ENCODE assay signal across 8 cellular contexts in genomic region chr11:2929511-2929879, GRCh38. TPM values are rescaled to one million over a fixed set of nuclear protein-coding genes. Genes with fewer than 3 reads are reported as not detected.
A peak's percentile ranks its signal among the peaks of the same experiment; 100 is the strongest.
DNase-seq lines count a peak whose midpoint lies in the region; ATAC-seq and TF ChIP-seq lines count a peak whose summit lies in the region.

No MANE protein-coding gene starts in this region.

- peak overlapping the region; percentile 89 for H3K27ac ChIP-seq in C4-2B

- intact Hi-C loops in left ventricle myocardium superior (cut with micrococcal nuclease) = no loop called here

- no peak for TF ChIP-seq CTCF in C4-2B (conservative IDR thresholded peaks at IDR 0.05)

- ATAC-seq in left ventricle myocardium superior (peak; percentile 23), HG02678 (IDR thresholded peaks at IDR 0.05; ENCODE audit: unreplicated experiment) (no peak)

- DNase-seq in LHCN-M2 (ENCODE audit: low read depth) = peak; percentile 63
- peak; percentile 52 for DNase-seq in activated T-helper 9 cell treated with anti-CD3 and anti-CD28 coated beads, Interleukin-2, amount 50 U/mL, for 16 hours (ENCODE audit: low read depth)
- DNase-seq in left ventricle myocardium superior = peak; percentile 66
- peak; percentile 48 for DNase-seq in stimulated activated CD4-positive, alpha-beta T cell treated with anti-CD3 and anti-CD28 coated beads, Interleukin-12 subunit alpha, Interleukin-12 subunit beta, amount 100 ng/mL, for 4 hours
- no peak for DNase-seq in middle frontal gyrus (ENCODE audit: extremely low spot score, low spot score)
- no peak for DNase-seq in hippocampal formation (lab: John Stamatoyannopoulos, UW)

RNA-seq across cellular contexts. Expression of gene PHLDA2, which starts 0.3 kb away (rescaled TPM):
- total RNA-seq in LHCN-M2 (2014; rRNA removed) = 12.5 and 12.6 TPM in 2 replicates
- 52.5 TPM for polyA plus RNA-seq in LHCN-M2 (2012)
- 0.99 TPM for total RNA-seq in left ventricle myocardium superior

RNA-seq across cellular contexts. Expression of gene CDKN1C, which starts 43.9 kb away (rescaled TPM):
- total RNA-seq in LHCN-M2 (2014; rRNA removed) (0.45 and 2.5 TPM in 2 replicates), left ventricle myocardium superior (42.0 TPM)
- 1.4 TPM for polyA plus RNA-seq in LHCN-M2 (2012)

Comparison
In these comparisons a context has a peak if more than half of its experiments do, and no peak if none do; other contexts are left out.
1. DNase-seq: peak in LHCN-M2 (single experiment), activated T-helper 9 cell treated with anti-CD3 and anti-CD28 coated beads, Interleukin-2, amount 50 U/mL, for 16 hours (single experiment), left ventricle myocardium superior (single experiment) and stimulated activated CD4-positive, alpha-beta T cell treated with anti-CD3 and anti-CD28 coated beads, Interleukin-12 subunit alpha, Interleukin-12 subunit beta, amount 100 ng/mL, for 4 hours (single experiment); none in middle frontal gyrus (single experiment) and hippocampal formation (0 of 2).
2. RNA of gene CDKN1C, which starts 43.9 kb away (total RNA-seq): 42.0 TPM in left ventricle myocardium superior (single experiment); 0.45 to 2.5 TPM in LHCN-M2; every median in the first group is over 10 times any median in the second.